Comparison of ENCODE assay signal across 15 cellular contexts in genomic region chr19:40262422-40262821, GRCh38. TPM values are rescaled to one million over a fixed set of nuclear protein-coding genes. Genes with fewer than 3 reads are reported as not detected.
"Had no signal": no experiment of that assay in that cellular context is flagged by ENCODE, and none has a peak within 500 bp of the region (broad histone marks: within the 10 kb centered on the region; RNA-seq: fewer than 3 reads in every experiment).

No MANE protein-coding gene starts in this region.

- H3K27me3 ChIP-seq: breast epithelium, spleen, upper lobe of right lung had no signal

- ATAC-seq: esophagus mucosa; mucosa of descending colon; sciatic nerve; stimulated activated memory B cell treated with anti-CD40 and anti-IgM and Interleukin-4, amounts not matched to agents 10 μg/mL and 1 μg/mL and 100 μg/mL, for 72 hours; upper lobe of right lung had no signal

- H3K4me3 ChIP-seq: breast epithelium, mucosa of descending colon, prostate gland, spleen, upper lobe of right lung had no signal

- H3K36me3 ChIP-seq: breast epithelium had no signal

- H3K4me1 ChIP-seq: breast epithelium had no signal

- FAIRE-seq: endometrium had no signal

- H3K27ac ChIP-seq: breast epithelium, prostate gland, spleen, upper lobe of right lung had no signal

- H3K9me3 ChIP-seq: breast epithelium, mucosa of descending colon, prostate gland, spleen, upper lobe of right lung had no signal

- DNase-seq: activated CD4-positive, alpha-beta T cell treated with anti-CD3 and anti-CD28 coated beads, Interleukin-2, amount 50 U/mL, for 48 hours; activated CD4-positive, CD25-positive, alpha-beta regulatory T cell treated with anti-CD3 and anti-CD28 coated beads, Interleukin-2, amount 50 U/mL, for 72 hours; activated T-cell treated with anti-CD3 and anti-CD28 coated beads, Interleukin-2, amount 50 U/mL, for 48 hours; aorta; mucosa of descending colon; occipital lobe; spleen; stimulated activated CD4-positive, alpha-beta T cell treated with anti-CD3 and anti-CD28 coated beads, Interleukin-1b, Interleukin-23, amount 100 ng/mL, for 48 hours; upper lobe of right lung had no signal

RNA-seq across cellular contexts. Expression of gene CCNP, which starts 35.9 kb away (rescaled TPM):
- total RNA-seq: esophagus mucosa, upper lobe of right lung had no signal

RNA-seq across cellular contexts. Expression of gene TTC9B, which starts 44.2 kb away (rescaled TPM):
- total RNA-seq: aorta, esophagus mucosa, prostate gland, sciatic nerve, spleen, upper lobe of right lung had no signal
- polyA plus RNA-seq: spleen had no signal
